ENCODE assay signal across 1 cellular context in genomic region chr20:35515341-35515740, GRCh38.
TF ChIP-seq lines count a peak whose summit lies in the region.

No MANE protein-coding gene starts in this region.

TF ChIP-seq in HepG2, 621 proteins besides CTCF, POLR2A, EP300 and RAD21:
- TF ChIP-seq CBX5 (CRISPR knock-in tag; IDR thresholded peaks at IDR 0.05; ENCODE audit: borderline replicate concordance) (no peak), BCL6 (CRISPR knock-in tag; IDR thresholded peaks at IDR 0.05) (no peak), FOXO4 (CRISPR knock-in tag; conservative IDR thresholded peaks at IDR 0.05) (0 out of 2 replicates have a peak, but pooled peaks have one; percentile 6)
